In genomic region chr5:88143693-88144218, GRCh38 we compare ENCODE assay signal across 9 cellular contexts.
DNase-seq lines count a peak whose midpoint lies in the region; ATAC-seq and TF ChIP-seq lines count a peak whose summit lies in the region.
"Had no signal": no experiment of that assay in that cellular context is flagged by ENCODE, and none has a peak within 500 bp of the region (broad histone marks: within the 10 kb centered on the region; RNA-seq: fewer than 3 reads in every experiment).

No MANE protein-coding gene starts in this region.

- CTCF ChIA-PET in A673 (lab: Charles Lee) = no interaction called here

- intact Hi-C loops in activated T-helper 2 cell treated with anti-CD3 and anti-CD28 coated beads, Interferon-gamma antibody, Interleukin-2, Interleukin-4, amounts not matched to agents 10 μg/mL and 5 μg/mL and 100 μg/mL, durations not matched to agents 14 hours and 24 hours and 36 hours (cut with micrococcal nuclease) = loop anchor here (2.0 to 10.0 kb wide), 4 partner anchors 109 to 741 kb away; partner anchors contain the start of gene MEF2C
- intact Hi-C loops in activated T-helper 1 cell treated with anti-CD3 and anti-CD28 coated beads, Interleukin-12 subunit alpha, Interleukin-12 subunit beta, Interleukin-2, Interleukin-4 antibody, amounts not matched to agents 30 ng/mL and 10 ng/mL and 1 ng/mL, durations not matched to agents 14 hours and 24 hours and 36 hours (cut with micrococcal nuclease) = loop anchor here (2.0 to 5.0 kb wide), 7 partner anchors 109 to 876 kb away; partner anchors contain the start of genes CCNH, MEF2C and RASA1
- intact Hi-C loops in A673 (cut with micrococcal nuclease; ENCODE audit: unreplicated experiment) = no loop called here

- H3K79me2 ChIP-seq in GM23338 (replicated peaks; ENCODE audit: insufficient read depth) = no peaks in the 10 kb centered on the region
- H3K79me2 ChIP-seq in smooth muscle cell (ENCODE audit: low read depth) = no peaks in the 10 kb centered on the region

- WGBS in smooth muscle cell (ENCODE audit: low lambda C conversion rate) = 12% methylated on average over 10 of the region's 10 CpGs

- no peak for ATAC-seq in GM23338
- ATAC-seq: foreskin keratinocyte had no signal

- BruUV-seq in A673 (replicated peaks; lab: Mats Ljungman, UMichigan) = no TSS peak

- H3K36me3 Mint-ChIP-seq in GM23338 (ENCODE audit: low read depth) = no peaks in the 10 kb centered on the region
- H3K36me3 Mint-ChIP-seq in activated T-helper 2 cell treated with anti-CD3 and anti-CD28 coated beads, Interferon-gamma antibody, Interleukin-2, Interleukin-4, amounts not matched to agents 10 μg/mL and 5 μg/mL and 100 μg/mL, durations not matched to agents 14 hours and 24 hours and 36 hours (ENCODE audit: low read depth) = peaks cover 3% of the 10 kb centered on the region
- H3K36me3 Mint-ChIP-seq in activated T-helper 1 cell treated with anti-CD3 and anti-CD28 coated beads, Interleukin-12 subunit alpha, Interleukin-12 subunit beta, Interleukin-2, Interleukin-4 antibody, amounts not matched to agents 30 ng/mL and 10 ng/mL and 1 ng/mL, durations not matched to agents 14 hours and 24 hours and 36 hours (ENCODE audit: low read depth) = no peaks in the 10 kb centered on the region

- H3K4me1 ChIP-seq in GM23338 (ENCODE audit: insufficient read depth) = peaks cover 53% of the 10 kb centered on the region
- peaks cover 14% of the 10 kb centered on the region for H3K4me1 ChIP-seq in smooth muscle cell (ENCODE audit: low read depth)
- no peaks in the 10 kb centered on the region for H3K4me1 ChIP-seq in A673 (ENCODE audit: insufficient read depth, low read length, poor library complexity, severe bottlenecking)
- H3K4me1 ChIP-seq: foreskin keratinocyte had no signal

- no peaks in the 10 kb centered on the region for H3K36me3 ChIP-seq in GM23338 (ENCODE audit: insufficient read depth)
- no peaks in the 10 kb centered on the region for H3K36me3 ChIP-seq in smooth muscle cell (ENCODE audit: low read depth)
- H3K36me3 ChIP-seq in A673 (ENCODE audit: insufficient read depth, low read length, poor library complexity, severe bottlenecking) = no peaks in the 10 kb centered on the region

- H3K9ac ChIP-seq in smooth muscle cell (ENCODE audit: low read depth) = no peak overlapping the region

- peaks cover 19% of the 10 kb centered on the region for H3K4me1 Mint-ChIP-seq in GM23338
- peaks cover 21% of the 10 kb centered on the region for H3K4me1 Mint-ChIP-seq in activated T-helper 2 cell treated with anti-CD3 and anti-CD28 coated beads, Interferon-gamma antibody, Interleukin-2, Interleukin-4, amounts not matched to agents 10 μg/mL and 5 μg/mL and 100 μg/mL, durations not matched to agents 14 hours and 24 hours and 36 hours (ENCODE audit: low read depth)
- peaks cover 24% of the 10 kb centered on the region for H3K4me1 Mint-ChIP-seq in activated T-helper 1 cell treated with anti-CD3 and anti-CD28 coated beads, Interleukin-12 subunit alpha, Interleukin-12 subunit beta, Interleukin-2, Interleukin-4 antibody, amounts not matched to agents 30 ng/mL and 10 ng/mL and 1 ng/mL, durations not matched to agents 14 hours and 24 hours and 36 hours (ENCODE audit: low read depth)

- no peaks in the 10 kb centered on the region; the same call in 2 of the 3 replicates for H3K9me3 Mint-ChIP-seq in GM23338
- H3K9me3 Mint-ChIP-seq in activated T-helper 2 cell treated with anti-CD3 and anti-CD28 coated beads, Interferon-gamma antibody, Interleukin-2, Interleukin-4, amounts not matched to agents 10 μg/mL and 5 μg/mL and 100 μg/mL, durations not matched to agents 14 hours and 24 hours and 36 hours = no peaks in the 10 kb centered on the region
- H3K9me3 Mint-ChIP-seq in activated T-helper 1 cell treated with anti-CD3 and anti-CD28 coated beads, Interleukin-12 subunit alpha, Interleukin-12 subunit beta, Interleukin-2, Interleukin-4 antibody, amounts not matched to agents 30 ng/mL and 10 ng/mL and 1 ng/mL, durations not matched to agents 14 hours and 24 hours and 36 hours = no peaks in the 10 kb centered on the region

- TF ChIP-seq CTCF in GM23338 (conservative IDR thresholded peaks at IDR 0.05; ENCODE audit: low read depth in 2 of 2) (no peak; a peak in 1 of 4 replicates), smooth muscle cell (IDR thresholded peaks at IDR 0.05; ENCODE audit: borderline replicate concordance, insufficient read depth, poor library complexity, severe bottlenecking) (no peak), A673 (conservative IDR thresholded peaks at IDR 0.05; ENCODE audit: low read depth, low read length) (no peak)

- H3K27me3 ChIP-seq in GM23338 (ENCODE audit: insufficient read depth) (peaks cover 77% of the 10 kb centered on the region), smooth muscle cell (ENCODE audit: low read depth) (peaks cover 82% of the 10 kb centered on the region), A673 (replicated peaks; ENCODE audit: insufficient read depth, low read depth, low read length, poor library complexity) (no peaks in the 10 kb centered on the region)

- H3K4me2 ChIP-seq in GM23338 = peak overlapping the region; percentile 90
- peak overlapping the region; percentile 93 for H3K4me2 ChIP-seq in smooth muscle cell

- H3K27ac ChIP-seq in GM23338 (ENCODE audit: low read depth) = no peak overlapping the region
- no peak overlapping the region for H3K27ac ChIP-seq in smooth muscle cell (ENCODE audit: low read depth)
- no peak overlapping the region for H3K27ac ChIP-seq in A673 (ENCODE audit: low read depth, low read length, poor library complexity, severe bottlenecking)
- H3K27ac ChIP-seq: foreskin keratinocyte had no signal

- DNase-seq in GM23338 (ENCODE audit: low spot score) = peak; percentile 3
- no peak for DNase-seq in activated T-helper 2 cell treated with anti-CD3 and anti-CD28 coated beads, Interferon-gamma antibody, Interleukin-2, Interleukin-4, amounts not matched to agents 10 μg/mL and 5 μg/mL and 100 μg/mL, durations not matched to agents 14 hours and 24 hours and 36 hours (ENCODE audit: low spot score)
- peak; percentile 45 for DNase-seq in inferior parietal cortex (ENCODE audit: extremely low spot score)
- DNase-seq in smooth muscle cell (lab: John Stamatoyannopoulos, UW; ENCODE audit: unreplicated experiment) = no peak
- no peak for DNase-seq in activated T-helper 1 cell treated with anti-CD3 and anti-CD28 coated beads, Interleukin-12 subunit alpha, Interleukin-12 subunit beta, Interleukin-2, Interleukin-4 antibody, amounts not matched to agents 30 ng/mL and 10 ng/mL and 1 ng/mL, durations not matched to agents 14 hours and 24 hours and 36 hours (ENCODE audit: low spot score)
- DNase-seq in A673 (ENCODE audit: low spot score) = no peak
- DNase-seq in NCI-H1092 treated with DMSO at 0.1 percent for 48 hours (lab: John Stamatoyannopoulos, UW) = no peak
- DNase-seq: NCI-H226 had no signal

- H4K20me1 ChIP-seq in GM23338 (replicated peaks; ENCODE audit: insufficient read depth) (no peaks in the 10 kb centered on the region), smooth muscle cell (ENCODE audit: low read depth) (no peaks in the 10 kb centered on the region)

- no peak overlapping the region for H3K27ac Mint-ChIP-seq in GM23338
- H3K27ac Mint-ChIP-seq in activated T-helper 2 cell treated with anti-CD3 and anti-CD28 coated beads, Interferon-gamma antibody, Interleukin-2, Interleukin-4, amounts not matched to agents 10 μg/mL and 5 μg/mL and 100 μg/mL, durations not matched to agents 14 hours and 24 hours and 36 hours = peak overlapping the region; percentile 15
- H3K27ac Mint-ChIP-seq in activated T-helper 1 cell treated with anti-CD3 and anti-CD28 coated beads, Interleukin-12 subunit alpha, Interleukin-12 subunit beta, Interleukin-2, Interleukin-4 antibody, amounts not matched to agents 30 ng/mL and 10 ng/mL and 1 ng/mL, durations not matched to agents 14 hours and 24 hours and 36 hours = no peak overlapping the region

- no peaks in the 10 kb centered on the region for H3K9me2 ChIP-seq in GM23338 (ENCODE audit: insufficient read depth)

- H2AFZ ChIP-seq in GM23338 = no peak overlapping the region
- H2AFZ ChIP-seq in smooth muscle cell (ENCODE audit: low read depth) = no peak overlapping the region

- peak overlapping the region; percentile 39 for H3K4me3 Mint-ChIP-seq in GM23338
- H3K4me3 Mint-ChIP-seq in activated T-helper 2 cell treated with anti-CD3 and anti-CD28 coated beads, Interferon-gamma antibody, Interleukin-2, Interleukin-4, amounts not matched to agents 10 μg/mL and 5 μg/mL and 100 μg/mL, durations not matched to agents 14 hours and 24 hours and 36 hours (ENCODE audit: low read depth) = no peak overlapping the region
- no peak overlapping the region for H3K4me3 Mint-ChIP-seq in activated T-helper 1 cell treated with anti-CD3 and anti-CD28 coated beads, Interleukin-12 subunit alpha, Interleukin-12 subunit beta, Interleukin-2, Interleukin-4 antibody, amounts not matched to agents 30 ng/mL and 10 ng/mL and 1 ng/mL, durations not matched to agents 14 hours and 24 hours and 36 hours

- peak overlapping the region; percentile 53 for H3K4me3 ChIP-seq in GM23338
- no peak overlapping the region for H3K4me3 ChIP-seq in smooth muscle cell
- H3K4me3 ChIP-seq in A673 (ENCODE audit: low read depth, low read length, poor library complexity, severe bottlenecking) = no peak overlapping the region

- POLR2A ChIA-PET in A673 (lab: Charles Lee; ENCODE audit: low non-redundant PET) = no interaction called here

- H3K27me3 Mint-ChIP-seq in GM23338 (ENCODE audit: insufficient read depth, low read depth, poor library complexity) = no peaks in the 10 kb centered on the region
- H3K27me3 Mint-ChIP-seq in activated T-helper 2 cell treated with anti-CD3 and anti-CD28 coated beads, Interferon-gamma antibody, Interleukin-2, Interleukin-4, amounts not matched to agents 10 μg/mL and 5 μg/mL and 100 μg/mL, durations not matched to agents 14 hours and 24 hours and 36 hours (ENCODE audit: low read depth) = peaks cover 42% of the 10 kb centered on the region
- peaks cover 42% of the 10 kb centered on the region for H3K27me3 Mint-ChIP-seq in activated T-helper 1 cell treated with anti-CD3 and anti-CD28 coated beads, Interleukin-12 subunit alpha, Interleukin-12 subunit beta, Interleukin-2, Interleukin-4 antibody, amounts not matched to agents 30 ng/mL and 10 ng/mL and 1 ng/mL, durations not matched to agents 14 hours and 24 hours and 36 hours (ENCODE audit: insufficient read depth)

- H3K9me3 ChIP-seq in smooth muscle cell (replicated peaks; ENCODE audit: low read depth) (no peaks in the 10 kb centered on the region), A673 (ENCODE audit: low read depth, low read length, poor library complexity, severe bottlenecking) (no peaks in the 10 kb centered on the region)

- H3F3A ChIP-seq in GM23338 (replicated peaks; ENCODE audit: low read depth) = peaks cover 8% of the 10 kb centered on the region; the same call in 1 of the 2 replicates
- no peaks in the 10 kb centered on the region for H3F3A ChIP-seq in smooth muscle cell (ENCODE audit: low read depth)

Comparison
In these comparisons a context has a peak if more than half of its experiments do, and no peak if none do; other contexts are left out.
1. DNase-seq: peak in GM23338 (single experiment) and inferior parietal cortex (single experiment); none in activated T-helper 2 cell treated with anti-CD3 and anti-CD28 coated beads, Interferon-gamma antibody, Interleukin-2, Interleukin-4, amounts not matched to agents 10 μg/mL and 5 μg/mL and 100 μg/mL, durations not matched to agents 14 hours and 24 hours and 36 hours (single experiment), smooth muscle cell (single experiment), activated T-helper 1 cell treated with anti-CD3 and anti-CD28 coated beads, Interleukin-12 subunit alpha, Interleukin-12 subunit beta, Interleukin-2, Interleukin-4 antibody, amounts not matched to agents 30 ng/mL and 10 ng/mL and 1 ng/mL, durations not matched to agents 14 hours and 24 hours and 36 hours (single experiment), A673 (single experiment) and NCI-H1092 treated with DMSO at 0.1 percent for 48 hours (single experiment).